Comparison of ENCODE assay signal across 27 cellular contexts in genomic region chr3:25674670-25675069, GRCh38.
"Had no signal": no experiment of that assay in that cellular context is flagged by ENCODE, and none has a peak within 500 bp of the region (broad histone marks: within the 10 kb centered on the region; RNA-seq: fewer than 3 reads in every experiment).

No MANE protein-coding gene starts in this region.

- H2AFZ ChIP-seq: neural progenitor cell had no signal

- H3K36me3 ChIP-seq: gastrocnemius medialis, heart right ventricle, left lung, neural progenitor cell, prostate gland, right atrium auricular region, sigmoid colon, suprapubic skin, transverse colon, vagina had no signal

- H3K27ac Mint-ChIP-seq: effector memory CD8-positive, alpha-beta T cell; naive thymus-derived CD4-positive, alpha-beta T cell; nephron; neural progenitor cell; stimulated activated effector memory CD8-positive, alpha-beta T cell treated with anti-CD3 and anti-CD28 coated beads, Interleukin-12 subunit alpha, Interleukin-12 subunit beta, amount 100 ng/mL, for 72 hours; stimulated activated naive CD8-positive, alpha-beta T cell treated with anti-CD3 and anti-CD28 coated beads, Interleukin-15, Interleukin-2, amounts not matched to agents 100 ng/mL and 50 ng/mL, for 24 hours had no signal

- H3K4me3 ChIP-seq: gastrocnemius medialis, heart right ventricle, left lung, neural progenitor cell, prostate gland, right atrium auricular region, sigmoid colon, suprapubic skin, transverse colon, vagina had no signal

- H3K27me3 Mint-ChIP-seq: stimulated activated naive CD8-positive, alpha-beta T cell treated with anti-CD3 and anti-CD28 coated beads, Interleukin-15, Interleukin-2, amounts not matched to agents 100 ng/mL and 50 ng/mL, for 24 hours had no signal

- FAIRE-seq: islet of Langerhans had no signal

- ATAC-seq: effector memory CD8-positive, alpha-beta T cell; esophagus mucosa; gastrocnemius medialis; heart right ventricle; left cardiac atrium; left lung; naive thymus-derived CD4-positive, alpha-beta T cell; stimulated activated effector memory CD8-positive, alpha-beta T cell treated with anti-CD3 and anti-CD28 coated beads, Interleukin-12 subunit alpha, Interleukin-12 subunit beta, amount 100 ng/mL, for 72 hours had no signal

- DNase-seq: cortex of kidney; effector memory CD8-positive, alpha-beta T cell; foreskin fibroblast; gastrocnemius medialis; heart right ventricle; hippocampal formation; left cardiac atrium; left lung; mesendoderm; midbrain; naive thymus-derived CD4-positive, alpha-beta T cell; nucleus accumbens; sigmoid colon; stimulated activated CD4-positive, alpha-beta T cell treated with anti-CD3 and anti-CD28 coated beads, Interleukin-2, amount 100 ng/mL, for 24 hours; stimulated activated CD4-positive, alpha-beta T cell treated with anti-CD3 and anti-CD28 coated beads, Interleukin-4, amount 100 ng/mL, for 24 hours; transverse colon had no signal

- H3K27me3 ChIP-seq: gastrocnemius medialis, left lung, neural progenitor cell, right atrium auricular region, sigmoid colon, suprapubic skin, transverse colon, vagina had no signal

- H3K36me3 Mint-ChIP-seq: neural progenitor cell; stimulated activated effector memory CD8-positive, alpha-beta T cell treated with anti-CD3 and anti-CD28 coated beads, Interleukin-12 subunit alpha, Interleukin-12 subunit beta, amount 100 ng/mL, for 72 hours had no signal

- H3K9ac ChIP-seq: neural progenitor cell had no signal

- H3K9me3 ChIP-seq: gastrocnemius medialis, heart right ventricle, prostate gland, right atrium auricular region, sigmoid colon, suprapubic skin, transverse colon, vagina had no signal

- H3K4me2 ChIP-seq: neural progenitor cell had no signal

- H3K4me1 ChIP-seq: gastrocnemius medialis, heart right ventricle, left lung, neural progenitor cell, prostate gland, right atrium auricular region, sigmoid colon, suprapubic skin, vagina had no signal

- H3K27ac ChIP-seq: epithelial cell of prostate, gastrocnemius medialis, heart right ventricle, left lung, neural progenitor cell, prostate gland, right atrium auricular region, sigmoid colon, suprapubic skin, transverse colon, vagina had no signal

- H3K4me1 Mint-ChIP-seq: nephron; stimulated activated effector memory CD8-positive, alpha-beta T cell treated with anti-CD3 and anti-CD28 coated beads, Interleukin-12 subunit alpha, Interleukin-12 subunit beta, amount 100 ng/mL, for 72 hours had no signal

- H3K4me3 Mint-ChIP-seq: effector memory CD8-positive, alpha-beta T cell; naive thymus-derived CD4-positive, alpha-beta T cell; nephron; neural progenitor cell; stimulated activated effector memory CD8-positive, alpha-beta T cell treated with anti-CD3 and anti-CD28 coated beads, Interleukin-12 subunit alpha, Interleukin-12 subunit beta, amount 100 ng/mL, for 72 hours; stimulated activated naive CD8-positive, alpha-beta T cell treated with anti-CD3 and anti-CD28 coated beads, Interleukin-15, Interleukin-2, amounts not matched to agents 100 ng/mL and 50 ng/mL, for 24 hours had no signal

- H3K9me3 Mint-ChIP-seq: effector memory CD8-positive, alpha-beta T cell; naive thymus-derived CD4-positive, alpha-beta T cell; nephron; neural progenitor cell; stimulated activated effector memory CD8-positive, alpha-beta T cell treated with anti-CD3 and anti-CD28 coated beads, Interleukin-12 subunit alpha, Interleukin-12 subunit beta, amount 100 ng/mL, for 72 hours; stimulated activated naive CD8-positive, alpha-beta T cell treated with anti-CD3 and anti-CD28 coated beads, Interleukin-15, Interleukin-2, amounts not matched to agents 100 ng/mL and 50 ng/mL, for 24 hours had no signal
